Comparison of ENCODE assay signal across 1 cellular context in the genomic region with DNA sequence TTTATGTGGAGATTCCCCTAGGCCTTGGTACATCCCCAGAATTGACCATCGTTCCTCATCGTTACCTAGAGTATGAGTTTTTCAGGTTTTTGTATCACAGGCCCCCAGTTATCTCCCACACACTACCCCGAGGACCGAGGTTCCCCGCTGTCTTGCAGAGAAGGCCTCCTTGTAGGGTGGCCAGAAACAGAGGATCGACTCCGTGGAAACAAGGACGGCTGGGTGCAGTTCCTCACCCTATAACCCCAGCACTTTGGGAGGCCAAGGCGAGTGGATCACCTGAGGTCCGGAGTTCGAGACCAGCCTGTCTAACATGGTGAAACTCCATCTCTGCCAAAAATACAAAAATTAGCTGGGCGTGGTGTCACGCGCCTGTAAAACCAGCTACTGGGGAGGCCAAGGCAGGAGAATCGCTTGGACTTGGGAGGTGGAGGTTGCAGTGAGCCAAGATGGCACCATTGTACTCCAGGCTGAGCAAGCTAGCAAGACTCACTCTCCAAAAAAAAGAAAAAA.
TF ChIP-seq lines count a peak whose summit lies in the region.

No MANE protein-coding gene starts in this region.

TF ChIP-seq in GM23338, 12 proteins besides CTCF, POLR2A, EP300 and RAD21 (continued from another document):
- TF ChIP-seq, protein P1, sequence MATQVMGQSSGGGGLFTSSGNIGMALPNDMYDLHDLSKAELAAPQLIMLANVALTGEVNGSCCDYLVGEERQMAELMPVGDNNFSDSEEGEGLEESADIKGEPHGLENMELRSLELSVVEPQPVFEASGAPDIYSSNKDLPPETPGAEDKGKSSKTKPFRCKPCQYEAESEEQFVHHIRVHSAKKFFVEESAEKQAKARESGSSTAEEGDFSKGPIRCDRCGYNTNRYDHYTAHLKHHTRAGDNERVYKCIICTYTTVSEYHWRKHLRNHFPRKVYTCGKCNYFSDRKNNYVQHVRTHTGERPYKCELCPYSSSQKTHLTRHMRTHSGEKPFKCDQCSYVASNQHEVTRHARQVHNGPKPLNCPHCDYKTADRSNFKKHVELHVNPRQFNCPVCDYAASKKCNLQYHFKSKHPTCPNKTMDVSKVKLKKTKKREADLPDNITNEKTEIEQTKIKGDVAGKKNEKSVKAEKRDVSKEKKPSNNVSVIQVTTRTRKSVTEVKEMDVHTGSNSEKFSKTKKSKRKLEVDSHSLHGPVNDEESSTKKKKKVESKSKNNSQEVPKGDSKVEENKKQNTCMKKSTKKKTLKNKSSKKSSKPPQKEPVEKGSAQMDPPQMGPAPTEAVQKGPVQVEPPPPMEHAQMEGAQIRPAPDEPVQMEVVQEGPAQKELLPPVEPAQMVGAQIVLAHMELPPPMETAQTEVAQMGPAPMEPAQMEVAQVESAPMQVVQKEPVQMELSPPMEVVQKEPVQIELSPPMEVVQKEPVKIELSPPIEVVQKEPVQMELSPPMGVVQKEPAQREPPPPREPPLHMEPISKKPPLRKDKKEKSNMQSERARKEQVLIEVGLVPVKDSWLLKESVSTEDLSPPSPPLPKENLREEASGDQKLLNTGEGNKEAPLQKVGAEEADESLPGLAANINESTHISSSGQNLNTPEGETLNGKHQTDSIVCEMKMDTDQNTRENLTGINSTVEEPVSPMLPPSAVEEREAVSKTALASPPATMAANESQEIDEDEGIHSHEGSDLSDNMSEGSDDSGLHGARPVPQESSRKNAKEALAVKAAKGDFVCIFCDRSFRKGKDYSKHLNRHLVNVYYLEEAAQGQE (IDR thresholded peaks at IDR 0.05; ENCODE audit: unreplicated experiment) = no peak
- no peak for TF ChIP-seq ZNF114 (CRISPR knock-in tag; IDR thresholded peaks at IDR 0.05)
- no peak for TF ChIP-seq ZNF462 (CRISPR knock-in tag; IDR thresholded peaks at IDR 0.05)
- no peak for TF ChIP-seq ZNF331 (CRISPR knock-in tag; IDR thresholded peaks at IDR 0.05; ENCODE audit: low read depth)
